10 cellular contexts compared by ENCODE assay signal in genomic region chr9:12232836-12233235, GRCh38.
"Had no signal": no experiment of that assay in that cellular context is flagged by ENCODE, and none has a peak within 500 bp of the region (broad histone marks: within the 10 kb centered on the region; RNA-seq: fewer than 3 reads in every experiment).

No MANE protein-coding gene starts in this region.

- H3K4me1 ChIP-seq: HAP-1 had no signal

- H3K4me3 ChIP-seq: GM23248, GM23338, HAP-1 had no signal

- FAIRE-seq: H1, H54 had no signal

- H3K36me3 ChIP-seq: HAP-1 had no signal

- H3K27ac ChIP-seq: GM23248 had no signal

- DNase-seq: GM23248, GOT3, H7, H9, HCEC 1CT, HFFc6 had no signal
